ENCODE assay signal across 8 cellular contexts in genomic region chr6:47477497-47478232, GRCh38. TPM values are rescaled to one million over a fixed set of nuclear protein-coding genes. Genes with fewer than 3 reads are reported as not detected.
A peak's percentile ranks its signal among the peaks of the same experiment; 100 is the strongest.
DNase-seq lines count a peak whose midpoint lies in the region; ATAC-seq, FAIRE-seq and TF ChIP-seq lines count a peak whose summit lies in the region.

A gene with protein sequence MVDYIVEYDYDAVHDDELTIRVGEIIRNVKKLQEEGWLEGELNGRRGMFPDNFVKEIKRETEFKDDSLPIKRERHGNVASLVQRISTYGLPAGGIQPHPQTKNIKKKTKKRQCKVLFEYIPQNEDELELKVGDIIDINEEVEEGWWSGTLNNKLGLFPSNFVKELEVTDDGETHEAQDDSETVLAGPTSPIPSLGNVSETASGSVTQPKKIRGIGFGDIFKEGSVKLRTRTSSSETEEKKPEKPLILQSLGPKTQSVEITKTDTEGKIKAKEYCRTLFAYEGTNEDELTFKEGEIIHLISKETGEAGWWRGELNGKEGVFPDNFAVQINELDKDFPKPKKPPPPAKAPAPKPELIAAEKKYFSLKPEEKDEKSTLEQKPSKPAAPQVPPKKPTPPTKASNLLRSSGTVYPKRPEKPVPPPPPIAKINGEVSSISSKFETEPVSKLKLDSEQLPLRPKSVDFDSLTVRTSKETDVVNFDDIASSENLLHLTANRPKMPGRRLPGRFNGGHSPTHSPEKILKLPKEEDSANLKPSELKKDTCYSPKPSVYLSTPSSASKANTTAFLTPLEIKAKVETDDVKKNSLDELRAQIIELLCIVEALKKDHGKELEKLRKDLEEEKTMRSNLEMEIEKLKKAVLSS (plus strand): TSS chr6:47477789. CDS start chr6:47478245, 456 bp downstream.

- intact Hi-C loops in endothelial cell of umbilical vein (cut with micrococcal nuclease): loop anchor here (1.0 to 5.0 kb wide), 2 partner anchors 63 to 380 kb away; no protein-coding TSS in a partner anchor

- dilution Hi-C loops in endothelial cell of umbilical vein (cut with MboI; ENCODE audit: extremely low pct_ligation_motif_present, low sequenced_read_pairs): no loop called here

- BruUV-seq in endothelial cell of umbilical vein (replicated peaks; lab: Mats Ljungman, UMichigan): no TSS peak

- ATAC-seq in GM21526 (IDR thresholded peaks at IDR 0.05; ENCODE audit: low FRiP score, unreplicated experiment): peak; percentile 85

- DNase-seq in DMS114 treated with DMSO at 0.1 percent for 48 hours (lab: John Stamatoyannopoulos, UW; ENCODE audit: unreplicated experiment) (peak; percentile 73), HuH-7 (ENCODE audit: low spot score) (peak; percentile 86), activated T-cell treated with anti-CD3 and anti-CD28 coated beads for 1 hour (ENCODE audit: low read depth) (peak; percentile 79), endothelial cell of umbilical vein (ENCODE audit: low read depth, low spot score) (peak; percentile 82), midbrain (lab: John Stamatoyannopoulos, UW) (peak; percentile 80)
- DNase-seq in stimulated activated CD8-positive, alpha-beta memory T cell treated with anti-CD3 and anti-CD28 coated beads, Interleukin-2, amount 100 ng/mL, for 48 hours (ENCODE audit: low read depth in 2 of 2): peak; percentile 78 to 84

- H3K9me2 ChIP-seq in OCI-LY1 (ENCODE audit: low read depth, low read length): no peaks in the 10 kb centered on the region

- TF ChIP-seq POLR2A in endothelial cell of umbilical vein (IDR thresholded peaks at IDR 0.05; ENCODE audit: low read depth, low read length): peak; percentile 68

- H3K79me2 ChIP-seq in OCI-LY1 (ENCODE audit: insufficient read depth, low read length) (peaks cover 44% of the 10 kb centered on the region), endothelial cell of umbilical vein (ENCODE audit: control insufficient read depth, insufficient read depth, low read length) (peaks cover 43% of the 10 kb centered on the region)

- no peak for FAIRE-seq in endothelial cell of umbilical vein (lab: Jason Lieb, UNC)

- H3K27ac ChIP-seq in OCI-LY1 (ENCODE audit: low read depth, low read length, poor library complexity, severe bottlenecking) (peak within 1 kb of the TSS; percentile 90), endothelial cell of umbilical vein (ENCODE audit: insufficient read depth, low read depth, low read length) (peak within 1 kb of the TSS; percentile 71)

- H3F3A ChIP-seq in OCI-LY1 (ENCODE audit: insufficient read depth, low read length): no peaks in the 10 kb centered on the region

- POLR2A ChIA-PET in endothelial cell of umbilical vein (lab: Charles Lee): interaction anchor here (0.7 to 1.3 kb wide), 3 partner anchors 11 to 154 kb away, joined by 3 to 5 read pairs (median 3); no protein-coding TSS in a partner anchor

- no peaks in the 10 kb centered on the region for H3K9me3 ChIP-seq in OCI-LY1 (ENCODE audit: low read length)
- no peaks in the 10 kb centered on the region for H3K9me3 ChIP-seq in endothelial cell of umbilical vein (replicated peaks; ENCODE audit: control insufficient read depth, insufficient read depth, low read length)

- H4K20me1 ChIP-seq in OCI-LY1 (ENCODE audit: insufficient read depth, low read length): no peaks in the 10 kb centered on the region
- no peaks in the 10 kb centered on the region for H4K20me1 ChIP-seq in endothelial cell of umbilical vein (replicated peaks; ENCODE audit: control insufficient read depth, extremely low read depth, insufficient read depth, low read length)

- H3K4me2 ChIP-seq in OCI-LY1 (ENCODE audit: low read length): peak within 1 kb of the TSS; percentile 87
- peak within 1 kb of the TSS; percentile 98 for H3K4me2 ChIP-seq in endothelial cell of umbilical vein (ENCODE audit: insufficient read depth, low read length)

- no peaks in the 10 kb centered on the region for H3K9me1 ChIP-seq in endothelial cell of umbilical vein (replicated peaks; ENCODE audit: control insufficient read depth, extremely low read depth, insufficient read depth, low read length)

- CTCF ChIA-PET in endothelial cell of umbilical vein (lab: Charles Lee): interaction anchor here (0.6 to 3.5 kb wide), 4 partner anchors 11 to 154 kb away, joined by 3 to 15 read pairs (median 6); no protein-coding TSS in a partner anchor

- H3K4me3 ChIP-seq in OCI-LY1 (ENCODE audit: low read depth, low read length, poor library complexity, severe bottlenecking): peak within 1 kb of the TSS; percentile 96
- peak within 1 kb of the TSS; percentile 62 to 92 (median 85) for H3K4me3 ChIP-seq in endothelial cell of umbilical vein (replicated peaks in 1 of 3; ENCODE audit: insufficient read depth in 1 of 3, low read depth in 1 of 3, low read length in 3 of 3)

- H3K9ac ChIP-seq in OCI-LY1 (ENCODE audit: low read length) (peak within 1 kb of the TSS; percentile 97), endothelial cell of umbilical vein (replicated peaks; ENCODE audit: extremely low read depth, insufficient read depth, low read length) (peak within 1 kb of the TSS; percentile 97)

- H3K36me3 ChIP-seq in OCI-LY1 (ENCODE audit: insufficient read depth, low read length): no peaks in the 10 kb centered on the region
- H3K36me3 ChIP-seq in endothelial cell of umbilical vein (ENCODE audit: control insufficient read depth in 2 of 2, extremely low read depth in 1 of 2, insufficient read depth in 2 of 2, low read length in 2 of 2): no peaks in the 10 kb centered on the region

- H3K27me3 ChIP-seq in OCI-LY1 (ENCODE audit: insufficient read depth, low read length) (no peaks in the 10 kb centered on the region), endothelial cell of umbilical vein (ENCODE audit: control insufficient read depth in 2 of 2, insufficient read depth in 2 of 2, low read length in 2 of 2) (no peaks in the 10 kb centered on the region)

- H3K4me1 ChIP-seq in OCI-LY1 (ENCODE audit: insufficient read depth, low read length, severe bottlenecking) (peaks cover 48% of the 10 kb centered on the region), endothelial cell of umbilical vein (ENCODE audit: control insufficient read depth, extremely low read depth, insufficient read depth, low read length) (peaks cover 28% of the 10 kb centered on the region)

- TF ChIP-seq CTCF in OCI-LY1 (IDR thresholded peaks at IDR 0.05; ENCODE audit: low read length) (no peak), endothelial cell of umbilical vein (IDR thresholded peaks at IDR 0.05; ENCODE audit: extremely low read depth in 1 of 2, insufficient read depth in 1 of 2, low read depth in 1 of 2, low read length in 2 of 2) (peak in 1 of 2 donors; percentile 7)

- peak within 1 kb of the TSS; percentile 44; the same call in 1 of the 2 replicates for H2AFZ ChIP-seq in OCI-LY1 (ENCODE audit: low read length)
- peak within 1 kb of the TSS; percentile 33 for H2AFZ ChIP-seq in endothelial cell of umbilical vein (ENCODE audit: low read depth, low read length)

TF ChIP-seq in endothelial cell of umbilical vein, 7 proteins besides CTCF, POLR2A, EP300 and RAD21:
- TF ChIP-seq POLR2AphosphoS5 (IDR thresholded peaks at IDR 0.05; ENCODE audit: insufficient read depth, low read depth, low read length): peak; percentile 56
- no peak for TF ChIP-seq JUN (IDR thresholded peaks at IDR 0.05; ENCODE audit: borderline replicate concordance, insufficient read depth, insufficient read length, low read depth)

RNA-seq across cellular contexts. Expression of the gene that starts here (rescaled TPM):
- total RNA-seq in endothelial cell of umbilical vein: 37.3 and 39.8 TPM in 2 replicates
- 2.7 and 4.2 TPM in 2 replicates for polyA plus RNA-seq in endothelial cell of umbilical vein
- polyA plus RNA-seq in endothelial cell of umbilical vein (2011; cell fraction: cytosol; rRNA removed): 8.2 and 8.6 TPM in 2 replicates
- polyA plus RNA-seq in endothelial cell of umbilical vein (2011; cell fraction: nucleus; rRNA removed): 12.9 and 17.5 TPM in 2 replicates
- polyA plus RNA-seq in endothelial cell of umbilical vein (2012): 14.0 and 19.8 TPM in 2 replicates
- 5.3 and 6.8 TPM in 2 replicates for polyA minus RNA-seq in endothelial cell of umbilical vein
- 9.2 TPM for polyA minus RNA-seq in endothelial cell of umbilical vein (2011; cell fraction: cytosol; rRNA and poly(A)+ RNA removed)
- 31.3 and 38.1 TPM in 2 replicates for polyA minus RNA-seq in endothelial cell of umbilical vein (2011; cell fraction: nucleus; rRNA and poly(A)+ RNA removed)

Comparison
In these comparisons a context has a peak if more than half of its experiments do, and no peak if none do; other contexts are left out.
1. Peak in every context shown above with its lines: DNase-seq, ATAC-seq, H3K4me3 ChIP-seq and H3K27ac ChIP-seq.